Comparison of ENCODE assay signal across 10 cellular contexts in genomic region chr4:109588176-109588575, GRCh38. TPM values are rescaled to one million over a fixed set of nuclear protein-coding genes. Genes with fewer than 3 reads are reported as not detected.
A peak's percentile ranks its signal among the peaks of the same experiment; 100 is the strongest.
DNase-seq lines count a peak whose midpoint lies in the region; ATAC-seq, FAIRE-seq and TF ChIP-seq lines count a peak whose summit lies in the region.
"Had no signal": no experiment of that assay in that cellular context is flagged by ENCODE, and none has a peak within 500 bp of the region (broad histone marks: within the 10 kb centered on the region; RNA-seq: fewer than 3 reads in every experiment).

No MANE protein-coding gene starts in this region.

- H3K36me3 Mint-ChIP-seq in activated CD8-positive, alpha-beta T cell treated with anti-CD3 and anti-CD28 coated beads for 36 hours (ENCODE audit: low read depth), result peaks cover 40% of the 10 kb centered on the region

- peaks cover 6% of the 10 kb centered on the region for H3K9me3 Mint-ChIP-seq in activated CD8-positive, alpha-beta T cell treated with anti-CD3 and anti-CD28 coated beads for 36 hours

- peaks cover 66% of the 10 kb centered on the region for H3K4me1 Mint-ChIP-seq in activated CD8-positive, alpha-beta T cell treated with anti-CD3 and anti-CD28 coated beads for 36 hours (ENCODE audit: low read depth)

- CTCF ChIA-PET in activated CD8-positive, alpha-beta T cell treated with anti-CD3 and anti-CD28 coated beads for 36 hours (lab: Charles Lee), result interaction anchor here (0.6 to 1.8 kb wide), 6 partner anchors 11 to 155 kb away, joined by 3 to 7 read pairs (median 4); partner anchors contain the start of gene PLA2G12A

- no peak for FAIRE-seq in HTR-8/SVneo (lab: Jason Lieb, UNC)

- H3K27me3 ChIP-seq in breast epithelium, result no peaks in the 10 kb centered on the region

- peaks cover under 1 to 5% of the 10 kb centered on the region in 2 donors for H3K9me3 ChIP-seq in breast epithelium

- no peaks in the 10 kb centered on the region for H3K4me1 ChIP-seq in breast epithelium

- TF ChIP-seq CTCF in activated CD8-positive, alpha-beta T cell treated with anti-CD3 and anti-CD28 coated beads for 36 hours (IDR thresholded peaks at IDR 0.05), result no peak
- no peak for TF ChIP-seq CTCF in breast epithelium (IDR thresholded peaks at IDR 0.05)

- POLR2A ChIA-PET in activated CD8-positive, alpha-beta T cell treated with anti-CD3 and anti-CD28 coated beads for 36 hours (lab: Charles Lee), result interaction anchor here (0.6 to 1.6 kb wide), 4 partner anchors 28 to 140 kb away, joined by 3 to 10 read pairs (median 4); partner anchors contain the start of gene MCUB

- H3K27me3 Mint-ChIP-seq in activated CD8-positive, alpha-beta T cell treated with anti-CD3 and anti-CD28 coated beads for 36 hours, result no peaks in the 10 kb centered on the region

- peak; percentile 94 for ATAC-seq in HG03025 (IDR thresholded peaks at IDR 0.05; ENCODE audit: low FRiP score, unreplicated experiment)
- ATAC-seq in activated CD8-positive, alpha-beta T cell treated with anti-CD3 and anti-CD28 coated beads for 36 hours, result peak; percentile 99

- no peaks in the 10 kb centered on the region for H3K36me3 ChIP-seq in breast epithelium

- no peak overlapping the region for H3K4me3 ChIP-seq in breast epithelium
- H3K4me3 ChIP-seq: lung had no signal

- peak overlapping the region; percentile 50 for H3K4me3 Mint-ChIP-seq in activated CD8-positive, alpha-beta T cell treated with anti-CD3 and anti-CD28 coated beads for 36 hours

- no peak overlapping the region for H3K27ac ChIP-seq in breast epithelium
- H3K27ac ChIP-seq: HL-60 had no signal

- intact Hi-C loops in activated CD8-positive, alpha-beta T cell treated with anti-CD3 and anti-CD28 coated beads for 36 hours (cut with micrococcal nuclease), result no loop called here
- intact Hi-C loops in breast epithelium (cut with DNase I; ENCODE audit: low total_unique reads), result no loop called here

- no peak for TF ChIP-seq POLR2A in breast epithelium (IDR thresholded peaks at IDR 0.05)

- DNase-seq in GM19240 (ENCODE audit: insufficient read length, low spot score), result peak; percentile 41
- peak; percentile 83 for DNase-seq in activated CD8-positive, alpha-beta T cell treated with anti-CD3 and anti-CD28 coated beads for 36 hours
- peak; percentile 34 to 41 for DNase-seq in stimulated activated CD4-positive, alpha-beta T cell treated with anti-CD3 and anti-CD28 coated beads, Interleukin-2, amount 100 ng/mL, for 48 hours
- DNase-seq in HTR-8/SVneo (ENCODE audit: insufficient read length, low spot score), result no peak
- no peak for DNase-seq in breast epithelium (ENCODE audit: low spot score in 2 of 2)
- DNase-seq in COLO668 (lab: John Stamatoyannopoulos, UW; ENCODE audit: unreplicated experiment), result no peak
- DNase-seq in mesenteric fat pad (ENCODE audit: low spot score), result no peak

- H3K27ac Mint-ChIP-seq in activated CD8-positive, alpha-beta T cell treated with anti-CD3 and anti-CD28 coated beads for 36 hours, result peak overlapping the region; percentile 86

RNA-seq across cellular contexts. Expression of gene MCUB, which starts 28.1 kb away (rescaled TPM):
- 10 to 100 TPM; 62.3 to 65.3 TPM for total RNA-seq in activated CD8-positive, alpha-beta T cell treated with anti-CD3 and anti-CD28 coated beads for 36 hours
- total RNA-seq in breast epithelium, result 10 to 100 TPM; 16.4 to 29.4 (median 26.5) TPM
- total RNA-seq in mesenteric fat pad, result 23.6 TPM

Comparison
In these comparisons a context has a peak if more than half of its experiments do, and no peak if none do; other contexts are left out.
1. DNase-seq: peak in GM19240 (single experiment), activated CD8-positive, alpha-beta T cell treated with anti-CD3 and anti-CD28 coated beads for 36 hours (single experiment) and stimulated activated CD4-positive, alpha-beta T cell treated with anti-CD3 and anti-CD28 coated beads, Interleukin-2, amount 100 ng/mL, for 48 hours (2 of 2); none in HTR-8/SVneo (single experiment), breast epithelium (0 of 2), COLO668 (single experiment) and mesenteric fat pad (single experiment).